ENCODE assay signal across 15 cellular contexts in the genomic region with DNA sequence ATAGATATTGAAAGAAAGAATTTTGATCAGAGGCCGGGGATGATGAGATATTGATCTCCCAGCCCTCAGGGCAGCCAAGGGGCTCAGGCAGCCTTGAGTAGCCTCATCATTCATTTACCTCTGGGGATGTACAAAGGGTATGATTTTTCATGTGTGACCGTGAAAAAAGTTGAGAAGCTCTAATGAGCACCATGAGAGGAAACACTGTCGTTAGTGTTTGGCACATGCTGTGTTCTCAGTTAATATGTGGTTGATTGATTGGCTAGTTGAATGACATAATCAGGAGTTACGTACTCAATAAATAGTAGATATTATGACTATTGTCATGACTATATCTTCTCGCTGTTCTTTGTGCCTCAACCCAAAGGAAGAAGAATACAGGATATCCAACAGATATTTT.
"Had no signal": no experiment of that assay in that cellular context is flagged by ENCODE, and none has a peak within 500 bp of the region (broad histone marks: within the 10 kb centered on the region; RNA-seq: fewer than 3 reads in every experiment).

No MANE protein-coding gene starts in this region.

- H3K27me3 ChIP-seq: brain microvascular endothelial cell, foreskin keratinocyte, right lobe of liver, upper lobe of right lung had no signal

- H3K4me1 Mint-ChIP-seq: activated CD4-positive, alpha-beta T cell treated with anti-CD3 and anti-CD28 coated beads, Interleukin-2, amount 10 ng/mL, durations not matched to agents 7 days and 5 days; activated naive CD8-positive, alpha-beta T cell treated with anti-CD3 and anti-CD28 coated beads, Interleukin-2, amount 10 ng/mL, durations not matched to agents 7 days and 5 days had no signal

- H3K36me3 Mint-ChIP-seq: activated naive CD8-positive, alpha-beta T cell treated with anti-CD3 and anti-CD28 coated beads, Interleukin-2, amount 10 ng/mL, durations not matched to agents 7 days and 5 days had no signal

- DNase-seq: activated CD4-positive, alpha-beta T cell treated with anti-CD3 and anti-CD28 coated beads, Interleukin-2, amount 10 ng/mL, durations not matched to agents 7 days and 5 days; activated CD8-positive, alpha-beta memory T cell treated with anti-CD3 and anti-CD28 coated beads for 24 hours; activated gamma-delta T cell treated with Interleukin-2 at 50 U/mL for 16 hours; activated naive CD8-positive, alpha-beta T cell treated with anti-CD3 and anti-CD28 coated beads, Interleukin-2, amount 10 ng/mL, durations not matched to agents 7 days and 5 days; anterior cingulate cortex; brain microvascular endothelial cell; effector memory CD4-positive, alpha-beta T cell; foreskin keratinocyte; kidney glomerular epithelial cell; midbrain; psoas muscle; right lobe of liver; upper lobe of right lung had no signal

- H3K4me3 Mint-ChIP-seq: activated CD4-positive, alpha-beta T cell treated with anti-CD3 and anti-CD28 coated beads, Interleukin-2, amount 10 ng/mL, durations not matched to agents 7 days and 5 days; activated naive CD8-positive, alpha-beta T cell treated with anti-CD3 and anti-CD28 coated beads, Interleukin-2, amount 10 ng/mL, durations not matched to agents 7 days and 5 days; neural crest cell had no signal

- H3K27ac Mint-ChIP-seq: activated CD4-positive, alpha-beta T cell treated with anti-CD3 and anti-CD28 coated beads, Interleukin-2, amount 10 ng/mL, durations not matched to agents 7 days and 5 days; activated naive CD8-positive, alpha-beta T cell treated with anti-CD3 and anti-CD28 coated beads, Interleukin-2, amount 10 ng/mL, durations not matched to agents 7 days and 5 days had no signal

- H3K4me3 ChIP-seq: psoas muscle, right lobe of liver, thoracic aorta, upper lobe of right lung had no signal

- H3K4me1 ChIP-seq: foreskin keratinocyte, psoas muscle, right lobe of liver had no signal

- H3K9me3 Mint-ChIP-seq: activated CD4-positive, alpha-beta T cell treated with anti-CD3 and anti-CD28 coated beads, Interleukin-2, amount 10 ng/mL, durations not matched to agents 7 days and 5 days; activated naive CD8-positive, alpha-beta T cell treated with anti-CD3 and anti-CD28 coated beads, Interleukin-2, amount 10 ng/mL, durations not matched to agents 7 days and 5 days; neural crest cell had no signal

- ATAC-seq: foreskin keratinocyte, psoas muscle, right lobe of liver, upper lobe of right lung had no signal

- H3K27ac ChIP-seq: brain microvascular endothelial cell, foreskin keratinocyte, psoas muscle, right lobe of liver, thoracic aorta, upper lobe of right lung had no signal

- H3K9me3 ChIP-seq: psoas muscle, right lobe of liver, thoracic aorta, upper lobe of right lung had no signal

- H3K36me3 ChIP-seq: brain microvascular endothelial cell, right lobe of liver, thoracic aorta, upper lobe of right lung had no signal
